Comparison of ENCODE assay signal across 18 cellular contexts in genomic region chr2:241505781-241506201, GRCh38. TPM values are rescaled to one million over a fixed set of nuclear protein-coding genes. Genes with fewer than 3 reads are reported as not detected.
A peak's percentile ranks its signal among the peaks of the same experiment; 100 is the strongest.
DNase-seq lines count a peak whose midpoint lies in the region; ATAC-seq and TF ChIP-seq lines count a peak whose summit lies in the region.
"Had no signal": no experiment of that assay in that cellular context is flagged by ENCODE, and none has a peak within 500 bp of the region (broad histone marks: within the 10 kb centered on the region; RNA-seq: fewer than 3 reads in every experiment).

No MANE protein-coding gene starts in this region.

- WGBS in spleen, 5 donors = 94 to 100% (median 96%) methylated on average over 1 to 7 of the region's 7 CpGs

- H3K27ac ChIP-seq in VCaP = peak overlapping the region; percentile 91
- H3K27ac ChIP-seq in spleen = peak overlapping the region in 3 of 8 donors; percentile 91 to 92 (median 92)
- H3K27ac ChIP-seq in vagina = no peak overlapping the region
- H3K27ac ChIP-seq: foreskin keratinocyte, prostate gland, uterus had no signal

- H3K4me3 ChIP-seq in spleen = no peak overlapping the region
- no peak overlapping the region for H3K4me3 ChIP-seq in vagina
- H3K4me3 ChIP-seq in HAP-1 = no peak overlapping the region
- H3K4me3 ChIP-seq: MG63, prostate gland, uterus had no signal

- ATAC-seq in Right ventricle myocardium inferior = no peak
- ATAC-seq in left ventricle myocardium superior = no peak
- ATAC-seq: foreskin keratinocyte; naive thymus-derived CD8-positive, alpha-beta T cell had no signal

- peaks cover 25 to 58% (median 45%) of the 10 kb centered on the region in 6 donors for H3K4me1 ChIP-seq in spleen
- peaks cover 51% of the 10 kb centered on the region for H3K4me1 ChIP-seq in vagina
- peaks cover 9% of the 10 kb centered on the region for H3K4me1 ChIP-seq in HAP-1
- H3K4me1 ChIP-seq: foreskin keratinocyte, uterus had no signal

- DNase-seq in Right ventricle myocardium inferior (ENCODE audit: missing footprints) (peak; percentile 70), left ventricle myocardium superior (no peak), mesothelial cell of epicardium (ENCODE audit: low spot score in 2 of 2, unreplicated experiment in 2 of 2) (no peak), spleen (peak; percentile 70), vagina (ENCODE audit: extremely low spot score in 2 of 2) (no peak), HAP-1 (ENCODE audit: low spot score in 2 of 2) (no peak)
- DNase-seq in stimulated activated CD8-positive, alpha-beta memory T cell treated with anti-CD3 and anti-CD28 coated beads, Interleukin-4, amount 100 ng/mL, for 48 hours = no peak
- DNase-seq: activated CD4-positive, alpha-beta memory T cell treated with anti-CD3 and anti-CD28 coated beads, Interleukin-2, amount 10 ng/mL, durations not matched to agents 7 days and 5 days; activated naive CD4-positive, alpha-beta T cell; foreskin keratinocyte; mammary epithelial cell; MG63; naive thymus-derived CD8-positive, alpha-beta T cell; NCI-H1436 treated with DMSO at 0.1 percent for 48 hours; uterus had no signal

- H3K36me3 Mint-ChIP-seq in mesothelial cell of epicardium = no peaks in the 10 kb centered on the region

- H3K27ac Mint-ChIP-seq in mesothelial cell of epicardium = no peak overlapping the region
- H3K27ac Mint-ChIP-seq: activated CD4-positive, alpha-beta memory T cell treated with anti-CD3 and anti-CD28 coated beads, Interleukin-2, amount 10 ng/mL, durations not matched to agents 7 days and 5 days; B cell had no signal

- H3K9me3 Mint-ChIP-seq in mesothelial cell of epicardium = no peaks in the 10 kb centered on the region
- H3K9me3 Mint-ChIP-seq: activated CD4-positive, alpha-beta memory T cell treated with anti-CD3 and anti-CD28 coated beads, Interleukin-2, amount 10 ng/mL, durations not matched to agents 7 days and 5 days; naive thymus-derived CD8-positive, alpha-beta T cell had no signal

- peaks cover 0 to 24% (median 8%) of the 10 kb centered on the region in 6 donors for H3K36me3 ChIP-seq in spleen
- no peaks in the 10 kb centered on the region for H3K36me3 ChIP-seq in vagina
- H3K36me3 ChIP-seq in HAP-1 (replicated peaks) = peaks cover 16% of the 10 kb centered on the region
- H3K36me3 ChIP-seq: prostate gland, uterus had no signal

- H3K27me3 Mint-ChIP-seq in mesothelial cell of epicardium (ENCODE audit: low read depth) = no peaks in the 10 kb centered on the region
- H3K27me3 Mint-ChIP-seq: activated CD4-positive, alpha-beta memory T cell treated with anti-CD3 and anti-CD28 coated beads, Interleukin-2, amount 10 ng/mL, durations not matched to agents 7 days and 5 days; B cell; naive thymus-derived CD8-positive, alpha-beta T cell had no signal

- H3K4me1 Mint-ChIP-seq in mesothelial cell of epicardium = peaks cover 21% of the 10 kb centered on the region

- TF ChIP-seq CTCF in VCaP (conservative IDR thresholded peaks at IDR 0.05) (no peak), mesothelial cell of epicardium (IDR thresholded peaks at IDR 0.05; ENCODE audit: unreplicated experiment) (no peak), spleen (IDR thresholded peaks at IDR 0.05 in 8 of 11, conservative IDR thresholded peaks at IDR 0.05 in 3 of 11) (no peak), vagina (IDR thresholded peaks at IDR 0.05) (no peak)

- intact Hi-C loops in Right ventricle myocardium inferior (cut with DNase I) (loop anchor here (2.0 to 5.0 kb wide), 4 partner anchors 53 to 188 kb away; partner anchors contain the start of genes BOK, FARP2, HDLBP and SEPTIN2), left ventricle myocardium superior (cut with micrococcal nuclease) (no loop called here), spleen (cut with DNase I; ENCODE audit: low total_unique reads) (no loop called here), vagina (cut with DNase I) (no loop called here)

- TF ChIP-seq POLR2A in spleen (IDR thresholded peaks at IDR 0.05) (no peak), vagina (IDR thresholded peaks at IDR 0.05) (no peak)

- in situ Hi-C loops in HAP-1 (cut with MboI; ENCODE audit: low sequenced_read_pairs) = no loop called here

- H3K4me3 Mint-ChIP-seq in mesothelial cell of epicardium = peak overlapping the region; percentile 26
- H3K4me3 Mint-ChIP-seq: activated CD4-positive, alpha-beta memory T cell treated with anti-CD3 and anti-CD28 coated beads, Interleukin-2, amount 10 ng/mL, durations not matched to agents 7 days and 5 days; B cell had no signal

- H3K27me3 ChIP-seq in spleen (replicated peaks in 1 of 7) = peaks cover 0 to 8% (median 0%) of the 10 kb centered on the region in 7 donors
- no peaks in the 10 kb centered on the region for H3K27me3 ChIP-seq in vagina
- H3K27me3 ChIP-seq in HAP-1 (ENCODE audit: low read depth) = no peaks in the 10 kb centered on the region
- H3K27me3 ChIP-seq: foreskin keratinocyte, MG63, uterus had no signal

- no peaks in the 10 kb centered on the region for H3K9me3 ChIP-seq in spleen
- H3K9me3 ChIP-seq in vagina = no peaks in the 10 kb centered on the region
- no peaks in the 10 kb centered on the region for H3K9me3 ChIP-seq in HAP-1
- H3K9me3 ChIP-seq: MG63, prostate gland, uterus had no signal

RNA-seq across cellular contexts. Expression of gene STK25, which starts 2.6 kb away (rescaled TPM):
- 97.4 TPM for total RNA-seq in Right ventricle myocardium inferior
- total RNA-seq in left ventricle myocardium superior = 99.3 TPM
- 183 to 193 TPM (median 192 TPM) in 3 replicates for total RNA-seq in mesothelial cell of epicardium
- 100 to 1,000 TPM; 127 to 217 (median 167) TPM for total RNA-seq in spleen
- 100 to 1,000 TPM; 133 to 254 (median 213) TPM for polyA plus RNA-seq in spleen
- total RNA-seq in vagina = 197 TPM

RNA-seq across cellular contexts. Expression of gene BOK, which starts 52.8 kb away (rescaled TPM):
- 4.5 TPM for total RNA-seq in Right ventricle myocardium inferior
- 3.6 TPM for total RNA-seq in left ventricle myocardium superior
- total RNA-seq in mesothelial cell of epicardium = 33.0 to 37.2 TPM (median 36.0 TPM) in 3 replicates
- 10 to 100 TPM in 4 of 7 donors, 1 to 10 TPM in 3; 6.5 to 19.4 (median 13.0) TPM for total RNA-seq in spleen
- polyA plus RNA-seq in spleen = 1 to 10 TPM; 3.0 to 7.2 (median 4.5) TPM
- 35.1 TPM for total RNA-seq in vagina
- total RNA-seq: naive thymus-derived CD8-positive, alpha-beta T cell had no signal

Comparison
In these comparisons a context has a peak if more than half of its experiments do, and no peak if none do; other contexts are left out.
1. DNase-seq: peak in Right ventricle myocardium inferior (single experiment) and spleen (single experiment); none in left ventricle myocardium superior (single experiment), mesothelial cell of epicardium (0 of 2), stimulated activated CD8-positive, alpha-beta memory T cell treated with anti-CD3 and anti-CD28 coated beads, Interleukin-4, amount 100 ng/mL, for 48 hours (single experiment), vagina (0 of 2) and HAP-1 (0 of 2).